In genomic region chr4:184406915-184407314, GRCh38 we compare ENCODE assay signal across 12 cellular contexts.
DNase-seq lines count a peak whose midpoint lies in the region; ATAC-seq and TF ChIP-seq lines count a peak whose summit lies in the region.
"Had no signal": no experiment of that assay in that cellular context is flagged by ENCODE, and none has a peak within 500 bp of the region (broad histone marks: within the 10 kb centered on the region; RNA-seq: fewer than 3 reads in every experiment).

No MANE protein-coding gene starts in this region.

- no peak overlapping the region for H3K9ac ChIP-seq in rectal smooth muscle tissue (ENCODE audit: low read length)

- no peak overlapping the region for H3K27ac ChIP-seq in CD4-positive, CD25-positive, alpha-beta regulatory T cell (ENCODE audit: insufficient read depth, low read length, poor library complexity, severe bottlenecking)
- peak overlapping the region in 9 of 10 donors; percentile 45 to 83 (median 73) for H3K27ac ChIP-seq in heart right ventricle
- peak overlapping the region; percentile 33 for H3K27ac ChIP-seq in rectal smooth muscle tissue (ENCODE audit: low read depth, low read length)
- H3K27ac ChIP-seq: body of pancreas had no signal

- H3K4me3 ChIP-seq in CD4-positive, CD25-positive, alpha-beta regulatory T cell (ENCODE audit: low read depth, low read length): no peak overlapping the region
- H3K4me3 ChIP-seq in heart right ventricle: peak overlapping the region in 1 of 10 donors; percentile 17
- no peak overlapping the region for H3K4me3 ChIP-seq in rectal smooth muscle tissue (ENCODE audit: low read length)
- H3K4me3 ChIP-seq: body of pancreas, K562 had no signal

- intact Hi-C loops in heart right ventricle (cut with DNase I): loop anchor here in 2 of 10 donors (5.0 to 10.0 kb wide), 2 partner anchors 65 to 128 kb away; partner anchors contain the start of gene IRF2 (in 1 of the 2)

- H3K9me3 Mint-ChIP-seq in CD4-positive, CD25-positive, alpha-beta regulatory T cell: no peaks in the 10 kb centered on the region
- no peaks in the 10 kb centered on the region for H3K9me3 Mint-ChIP-seq in activated T-helper 17 cell treated with anti-CD3 and anti-CD28 coated beads, Interleukin-2, amount 50 U/mL, for 72 hours

- whole genome bisulfite sequencing in heart right ventricle, 2 donors: 38 to 39% methylated on average over 7 of the region's 7 CpGs

- H3K27me3 Mint-ChIP-seq in CD4-positive, CD25-positive, alpha-beta regulatory T cell: no peaks in the 10 kb centered on the region
- H3K27me3 Mint-ChIP-seq in activated T-helper 17 cell treated with anti-CD3 and anti-CD28 coated beads, Interleukin-2, amount 50 U/mL, for 72 hours: no peaks in the 10 kb centered on the region

- peaks cover 34% of the 10 kb centered on the region for H3K4me1 ChIP-seq in CD4-positive, CD25-positive, alpha-beta regulatory T cell (ENCODE audit: control insufficient read depth, insufficient read depth, low read length, poor library complexity, severe bottlenecking)
- H3K4me1 ChIP-seq in heart right ventricle (peaks cover 16 to 81% (median 55%) of the 10 kb centered on the region in 9 donors), rectal smooth muscle tissue (ENCODE audit: control insufficient read depth, insufficient read depth, low read length) (peaks cover 3% of the 10 kb centered on the region)
- H3K4me1 ChIP-seq: body of pancreas had no signal

- no peaks in the 10 kb centered on the region for H3K27me3 ChIP-seq in CD4-positive, CD25-positive, alpha-beta regulatory T cell (ENCODE audit: control insufficient read depth, insufficient read depth, low read length)
- H3K27me3 ChIP-seq in heart right ventricle (no peaks in the 10 kb centered on the region), rectal smooth muscle tissue (ENCODE audit: control insufficient read depth, insufficient read depth, low read length) (no peaks in the 10 kb centered on the region)
- H3K27me3 ChIP-seq: body of pancreas had no signal

- ATAC-seq in CD4-positive, CD25-positive, alpha-beta regulatory T cell (ENCODE audit: low read depth in 2 of 2): no peak
- no peak for ATAC-seq in activated T-helper 17 cell treated with anti-CD3 and anti-CD28 coated beads, Interleukin-2, amount 50 U/mL, for 72 hours (replicated peaks)
- peak in 6 of 8 donors; percentile 38 to 62 (median 48) for ATAC-seq in heart right ventricle
- ATAC-seq in GM21737 (IDR thresholded peaks at IDR 0.05; ENCODE audit: unreplicated experiment): no peak
- ATAC-seq: body of pancreas, K562 had no signal

- peak in 1 of 9 donors; percentile 25 for TF ChIP-seq CTCF in heart right ventricle (IDR thresholded peaks at IDR 0.05)

- peaks cover 59% of the 10 kb centered on the region for H3K36me3 Mint-ChIP-seq in CD4-positive, CD25-positive, alpha-beta regulatory T cell
- peaks cover 89% of the 10 kb centered on the region for H3K36me3 Mint-ChIP-seq in activated T-helper 17 cell treated with anti-CD3 and anti-CD28 coated beads, Interleukin-2, amount 50 U/mL, for 72 hours (ENCODE audit: low read depth)

- H3K9me3 ChIP-seq in CD4-positive, CD25-positive, alpha-beta regulatory T cell (ENCODE audit: control insufficient read depth in 2 of 2, low read length in 2 of 2): no peaks in the 10 kb centered on the region
- H3K9me3 ChIP-seq in heart right ventricle: no peaks in the 10 kb centered on the region
- H3K9me3 ChIP-seq: body of pancreas had no signal

- peak overlapping the region; percentile 27 to 86 (median 56) for H3K27ac Mint-ChIP-seq in CD4-positive, CD25-positive, alpha-beta regulatory T cell
- H3K27ac Mint-ChIP-seq in activated T-helper 17 cell treated with anti-CD3 and anti-CD28 coated beads, Interleukin-2, amount 50 U/mL, for 72 hours: peak overlapping the region; percentile 86

- peaks cover 81% of the 10 kb centered on the region for H3K36me3 ChIP-seq in CD4-positive, CD25-positive, alpha-beta regulatory T cell (ENCODE audit: control insufficient read depth, insufficient read depth, low read length)
- H3K36me3 ChIP-seq in heart right ventricle (peaks cover 0 to 84% (median 29%) of the 10 kb centered on the region in 9 donors), rectal smooth muscle tissue (ENCODE audit: control insufficient read depth, insufficient read depth, low read length) (peaks cover 20% of the 10 kb centered on the region)

- peaks cover 10 to 51% (median 41%) of the 10 kb centered on the region in 4 donors for H3K4me1 Mint-ChIP-seq in CD4-positive, CD25-positive, alpha-beta regulatory T cell
- H3K4me1 Mint-ChIP-seq in activated T-helper 17 cell treated with anti-CD3 and anti-CD28 coated beads, Interleukin-2, amount 50 U/mL, for 72 hours: peaks cover 50% of the 10 kb centered on the region

- H3K4me3 Mint-ChIP-seq in CD4-positive, CD25-positive, alpha-beta regulatory T cell: no peak overlapping the region
- peak overlapping the region; percentile 12 for H3K4me3 Mint-ChIP-seq in activated T-helper 17 cell treated with anti-CD3 and anti-CD28 coated beads, Interleukin-2, amount 50 U/mL, for 72 hours

- no peak for DNase-seq in CD4-positive, CD25-positive, alpha-beta regulatory T cell
- DNase-seq in heart right ventricle: no peak
- no peak for DNase-seq in RKO (ENCODE audit: low spot score)
- DNase-seq in activated CD4-positive, alpha-beta T cell treated with anti-CD3 and anti-CD28 coated beads, Interleukin-2, amount 50 U/mL, for 1 hour: no peak
- DNase-seq in NOMO-1 treated with DMSO at 0.1 percent for 48 hours (lab: John Stamatoyannopoulos, UW; ENCODE audit: unreplicated experiment): no peak
- DNase-seq: COR-L47, glutamatergic neuron had no signal

Comparison
In these comparisons a context has a peak if more than half of its experiments do, and no peak if none do; other contexts are left out.
1. ATAC-seq: peak in heart right ventricle (6 of 8); none in CD4-positive, CD25-positive, alpha-beta regulatory T cell (0 of 2), activated T-helper 17 cell treated with anti-CD3 and anti-CD28 coated beads, Interleukin-2, amount 50 U/mL, for 72 hours (single experiment) and GM21737 (single experiment).